12 cellular contexts compared by ENCODE assay signal in the genomic region with DNA sequence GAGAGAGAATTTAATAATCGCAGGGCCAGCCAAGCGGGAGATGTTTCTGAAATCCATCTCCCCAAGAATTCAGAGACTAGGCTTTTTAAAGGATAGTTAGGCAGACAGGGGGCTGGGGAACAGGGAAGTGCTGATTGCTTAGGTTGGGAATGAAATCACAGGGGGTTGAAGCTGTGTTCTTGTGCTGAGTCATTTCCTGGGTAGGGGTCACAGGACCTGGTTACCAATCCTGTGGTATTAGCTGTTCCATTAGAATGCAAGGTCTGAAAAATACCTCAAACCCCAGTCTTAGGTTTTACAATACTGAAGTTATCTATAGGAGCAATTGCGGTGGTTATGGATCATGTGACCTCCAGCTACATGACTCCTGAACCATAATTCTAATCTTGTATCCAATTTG. TPM values are rescaled to one million over a fixed set of nuclear protein-coding genes. Genes with fewer than 3 reads are reported as not detected.
DNase-seq lines count a peak whose midpoint lies in the region; TF ChIP-seq lines count a peak whose summit lies in the region.
"Had no signal": no experiment of that assay in that cellular context is flagged by ENCODE, and none has a peak within 500 bp of the region (broad histone marks: within the 10 kb centered on the region; RNA-seq: fewer than 3 reads in every experiment).

No MANE protein-coding gene starts in this region.

- peak overlapping the region; percentile 83 for H3K27ac Mint-ChIP-seq in activated T-cell treated with anti-CD3 and anti-CD28 coated beads, Interleukin-2, amount 50 U/mL, for 24 hours

- no peaks in the 10 kb centered on the region for H3K9me3 Mint-ChIP-seq in activated T-cell treated with anti-CD3 and anti-CD28 coated beads, Interleukin-2, amount 50 U/mL, for 24 hours

- DNase-seq in activated T-cell treated with anti-CD3 and anti-CD28 coated beads, Interleukin-2, amount 50 U/mL, for 24 hours = no peak
- no peak for DNase-seq in activated T-cell treated with anti-CD3 and anti-CD28 coated beads, Interleukin-2, amount 50 U/mL, for 1 hour
- DNase-seq in RPMI7951 (ENCODE audit: low read depth) (peak; percentile 55), choroid plexus epithelial cell (ENCODE audit: low read depth) (peak; percentile 93), retinal pigment epithelial cell (ENCODE audit: low read depth) (peak; percentile 67), GM13977 (ENCODE audit: low spot score) (no peak), cerebellar nuclear complex (lab: John Stamatoyannopoulos, UW) (no peak), NCI-H1436 (lab: John Stamatoyannopoulos, UW) (no peak)
- DNase-seq: anterior cingulate cortex; NCI-H69; stimulated activated CD4-positive, alpha-beta T cell treated with anti-CD3 and anti-CD28 coated beads, Interleukin-4, amount 100 ng/mL, for 4 hours had no signal

- H3K27me3 Mint-ChIP-seq in activated T-cell treated with anti-CD3 and anti-CD28 coated beads, Interleukin-2, amount 50 U/mL, for 24 hours = no peaks in the 10 kb centered on the region

- peaks cover 71% of the 10 kb centered on the region for H3K4me1 Mint-ChIP-seq in activated T-cell treated with anti-CD3 and anti-CD28 coated beads, Interleukin-2, amount 50 U/mL, for 24 hours (ENCODE audit: low read depth)

- H3K36me3 Mint-ChIP-seq in activated T-cell treated with anti-CD3 and anti-CD28 coated beads, Interleukin-2, amount 50 U/mL, for 24 hours (ENCODE audit: low read depth) = peaks cover 70% of the 10 kb centered on the region

- TF ChIP-seq CTCF in choroid plexus epithelial cell (conservative IDR thresholded peaks at IDR 0.05; ENCODE audit: low read depth, low read length) (no peak), retinal pigment epithelial cell (conservative IDR thresholded peaks at IDR 0.05; ENCODE audit: low read depth, low read length) (no peak), GM13977 (IDR thresholded peaks at IDR 0.05; ENCODE audit: extremely low read depth, insufficient read depth, missing control alignments) (no peak)

- H3K4me3 Mint-ChIP-seq in activated T-cell treated with anti-CD3 and anti-CD28 coated beads, Interleukin-2, amount 50 U/mL, for 24 hours = peak overlapping the region; percentile 87

- H3K4me3 ChIP-seq in choroid plexus epithelial cell (ENCODE audit: low read depth, low read length) (no peak overlapping the region), retinal pigment epithelial cell (ENCODE audit: low read length) (no peak overlapping the region)

- in situ Hi-C loops in GM13977 (cut with MboI; ENCODE audit: low pct_unique_long_range_greater_than_20kb, low sequenced_read_pairs, unreplicated experiment) = no loop called here

RNA-seq across cellular contexts. Expression of a gene that starts 4.6 kb away (rescaled TPM):
- 0.12 and 0.59 TPM in 2 replicates for total RNA-seq in RPMI7951 (2014; rRNA removed; shearing (Covaris generic))
- total RNA-seq: glomerular endothelial cell had no signal

RNA-seq across cellular contexts. Expression of a gene that starts 10.3 kb away (rescaled TPM):
- 13.5 and 19.7 TPM in 2 replicates for total RNA-seq in RPMI7951 (2014; rRNA removed; shearing (Covaris generic))

Comparison
In these comparisons a context has a peak if more than half of its experiments do, and no peak if none do; other contexts are left out.
1. DNase-seq: peak in RPMI7951 (single experiment), choroid plexus epithelial cell (single experiment) and retinal pigment epithelial cell (single experiment); none in activated T-cell treated with anti-CD3 and anti-CD28 coated beads, Interleukin-2, amount 50 U/mL, for 24 hours (single experiment), activated T-cell treated with anti-CD3 and anti-CD28 coated beads, Interleukin-2, amount 50 U/mL, for 1 hour (single experiment), GM13977 (single experiment), cerebellar nuclear complex (0 of 2) and NCI-H1436 (single experiment).